8 cellular contexts compared by ENCODE assay signal in the genomic region with DNA sequence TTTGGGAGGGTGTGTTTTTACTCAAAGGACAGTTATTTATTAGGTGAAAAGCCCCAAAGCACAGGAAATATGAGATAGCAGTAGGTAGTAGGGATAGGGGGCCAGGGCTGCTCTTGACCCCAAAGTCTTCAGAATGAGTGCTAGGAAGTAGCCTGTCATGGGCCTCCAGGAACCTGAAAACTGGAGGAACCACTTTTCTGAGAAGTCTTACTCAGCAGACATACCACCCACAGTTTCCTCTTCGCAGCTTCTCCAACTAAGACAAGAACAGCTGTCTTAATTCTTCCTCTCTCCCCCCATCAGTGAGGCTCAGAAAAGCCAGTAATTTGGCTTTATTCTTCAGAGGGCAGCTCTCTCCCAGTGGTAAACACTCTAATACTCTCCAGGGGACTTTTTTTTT.
DNase-seq lines count a peak whose midpoint lies in the region; ATAC-seq and TF ChIP-seq lines count a peak whose summit lies in the region.

No MANE protein-coding gene starts in this region.

- no peaks in the 10 kb centered on the region for H3K9me3 ChIP-seq in skeletal muscle tissue (ENCODE audit: control insufficient read depth in 3 of 3, low read length in 3 of 3)

- no peak for TF ChIP-seq CTCF in epithelial cell of esophagus (IDR thresholded peaks at IDR 0.05; ENCODE audit: insufficient read depth, low read depth, low read length, missing control alignments)

- H3K36me3 ChIP-seq in skeletal muscle tissue (ENCODE audit: control insufficient read depth in 3 of 3, insufficient read depth in 3 of 3, low read length in 3 of 3) = no peaks in the 10 kb centered on the region

- ATAC-seq in GM18867 (IDR thresholded peaks at IDR 0.05; ENCODE audit: unreplicated experiment) = peak; percentile 81
- peak; percentile 94 for ATAC-seq in HG02623 (IDR thresholded peaks at IDR 0.05; ENCODE audit: unreplicated experiment)

- peak overlapping the region; percentile 50 for H3K27ac ChIP-seq in skeletal muscle tissue (ENCODE audit: low read depth, low read length)

- intact Hi-C loops in posterior vena cava (cut with DNase I) = no loop called here

- H3K27me3 ChIP-seq in skeletal muscle tissue (ENCODE audit: control insufficient read depth in 3 of 3, insufficient read depth in 3 of 3, low read length in 3 of 3) = no peaks in the 10 kb centered on the region

- H3K4me1 ChIP-seq in skeletal muscle tissue (ENCODE audit: control insufficient read depth in 3 of 3, insufficient read depth in 3 of 3, low read length in 3 of 3) = peaks cover 0 to 3% (median 0%) of the 10 kb centered on the region in 3 donors

- no peak overlapping the region for H3K9ac ChIP-seq in skeletal muscle tissue (ENCODE audit: low read depth in 1 of 3, low read length in 3 of 3)

- no peak overlapping the region for H3K4me3 ChIP-seq in epithelial cell of esophagus (ENCODE audit: low read length)
- H3K4me3 ChIP-seq in skeletal muscle tissue (ENCODE audit: low read length in 3 of 3) = no peak overlapping the region

- DNase-seq in RPMI8226 = peak; percentile 35
- DNase-seq in epithelial cell of esophagus (ENCODE audit: low read depth) = peak; percentile 91
- no peak for DNase-seq in GOT3 (lab: John Stamatoyannopoulos, UW)
- no peak for DNase-seq in posterior vena cava (ENCODE audit: low spot score)
- no peak for DNase-seq in NCI-H526 (lab: John Stamatoyannopoulos, UW)

Comparison
In these comparisons a context has a peak if more than half of its experiments do, and no peak if none do; other contexts are left out.
1. DNase-seq: peak in RPMI8226 (single experiment) and epithelial cell of esophagus (single experiment); none in GOT3 (single experiment), posterior vena cava (single experiment) and NCI-H526 (0 of 2).